ENCODE assay signal across 8 cellular contexts in genomic region chr11:124761301-124762021, GRCh38. TPM values are rescaled to one million over a fixed set of nuclear protein-coding genes. Genes with fewer than 3 reads are reported as not detected.
DNase-seq lines count a peak whose midpoint lies in the region; ATAC-seq, FAIRE-seq and TF ChIP-seq lines count a peak whose summit lies in the region.

No MANE protein-coding gene starts in this region.

- peaks cover 9 to 57% of the 10 kb centered on the region in 2 donors for H3K4me1 ChIP-seq in left lung
- H3K4me1 ChIP-seq in tibial nerve: peaks cover 0 to 52% (median 33%) of the 10 kb centered on the region in 4 donors

- no peak overlapping the region for H3K27ac Mint-ChIP-seq in activated CD4-positive, alpha-beta T cell treated with anti-CD3 and anti-CD28 coated beads, Interleukin-2, amount 10 ng/mL, durations not matched to agents 7 days and 5 days
- no peak overlapping the region for H3K27ac Mint-ChIP-seq in activated T-helper 1 cell treated with anti-CD3 and anti-CD28 coated beads, Interleukin-12 subunit alpha, Interleukin-12 subunit beta, Interleukin-2, Interleukin-4 antibody, amounts not matched to agents 30 ng/mL and 10 ng/mL and 1 ng/mL, durations not matched to agents 14 hours and 24 hours and 36 hours

- H3K27ac ChIP-seq in left lung (peak overlapping the region; percentile 86 to 89), tibial nerve (peak overlapping the region; percentile 46 to 79 (median 62))

- H3K27me3 ChIP-seq in left lung: peaks cover 33 to 65% of the 10 kb centered on the region in 2 donors
- peaks cover 0 to 71% of the 10 kb centered on the region in 2 donors for H3K27me3 ChIP-seq in tibial nerve

- WGBS in tibial nerve, 2 donors: 16 to 22% methylated on average over 18 to 20 of the region's 21 CpGs

- peaks cover 23% of the 10 kb centered on the region for H3K4me1 Mint-ChIP-seq in activated CD4-positive, alpha-beta T cell treated with anti-CD3 and anti-CD28 coated beads, Interleukin-2, amount 10 ng/mL, durations not matched to agents 7 days and 5 days
- H3K4me1 Mint-ChIP-seq in activated T-helper 1 cell treated with anti-CD3 and anti-CD28 coated beads, Interleukin-12 subunit alpha, Interleukin-12 subunit beta, Interleukin-2, Interleukin-4 antibody, amounts not matched to agents 30 ng/mL and 10 ng/mL and 1 ng/mL, durations not matched to agents 14 hours and 24 hours and 36 hours (ENCODE audit: low read depth): peaks cover 19% of the 10 kb centered on the region

- no peak for TF ChIP-seq EP300 in tibial nerve (IDR thresholded peaks at IDR 0.05)

- POLR2A ChIA-PET in activated CD4-positive, alpha-beta T cell treated with anti-CD3 and anti-CD28 coated beads, Interleukin-2, amount 10 ng/mL, durations not matched to agents 7 days and 5 days (lab: Charles Lee): interaction anchor here (0.6 kb wide), 1 partner anchor 82 kb away, joined by 3 read pairs; no protein-coding TSS in a partner anchor

- FAIRE-seq in H54 (lab: Jason Lieb, UNC): no peak

- ATAC-seq in left lung (no peak), HG02970 (IDR thresholded peaks at IDR 0.05; ENCODE audit: low FRiP score, unreplicated experiment) (no peak)

- H3K4me3 Mint-ChIP-seq in activated CD4-positive, alpha-beta T cell treated with anti-CD3 and anti-CD28 coated beads, Interleukin-2, amount 10 ng/mL, durations not matched to agents 7 days and 5 days: peak overlapping the region; percentile 85
- H3K4me3 Mint-ChIP-seq in activated T-helper 1 cell treated with anti-CD3 and anti-CD28 coated beads, Interleukin-12 subunit alpha, Interleukin-12 subunit beta, Interleukin-2, Interleukin-4 antibody, amounts not matched to agents 30 ng/mL and 10 ng/mL and 1 ng/mL, durations not matched to agents 14 hours and 24 hours and 36 hours: peak overlapping the region; percentile 66

- H3K27me3 Mint-ChIP-seq in activated CD4-positive, alpha-beta T cell treated with anti-CD3 and anti-CD28 coated beads, Interleukin-2, amount 10 ng/mL, durations not matched to agents 7 days and 5 days: peaks cover 48% of the 10 kb centered on the region
- peaks cover 48% of the 10 kb centered on the region for H3K27me3 Mint-ChIP-seq in activated T-helper 1 cell treated with anti-CD3 and anti-CD28 coated beads, Interleukin-12 subunit alpha, Interleukin-12 subunit beta, Interleukin-2, Interleukin-4 antibody, amounts not matched to agents 30 ng/mL and 10 ng/mL and 1 ng/mL, durations not matched to agents 14 hours and 24 hours and 36 hours (ENCODE audit: insufficient read depth)

- H3K4me3 ChIP-seq in left lung (peak overlapping the region; percentile 64 to 66), tibial nerve (peak overlapping the region; percentile 20 to 55 (median 38))

- intact Hi-C loops in activated T-helper 1 cell treated with anti-CD3 and anti-CD28 coated beads, Interleukin-12 subunit alpha, Interleukin-12 subunit beta, Interleukin-2, Interleukin-4 antibody, amounts not matched to agents 30 ng/mL and 10 ng/mL and 1 ng/mL, durations not matched to agents 14 hours and 24 hours and 36 hours (cut with micrococcal nuclease): loop anchor here (2.0 kb wide), 1 partner anchor 139 kb away; the partner anchor contains the start of gene TBRG1
- intact Hi-C loops in left lung (cut with DNase I): loop anchor here in 1 of 2 donors (5.0 kb wide), 1 partner anchor 89 kb away; the partner anchor contains the start of genes SIAE and SPA17

- DNase-seq in activated CD4-positive, alpha-beta T cell treated with anti-CD3 and anti-CD28 coated beads, Interleukin-2, amount 10 ng/mL, durations not matched to agents 7 days and 5 days: no peak
- no peak for DNase-seq in activated CD4-positive, alpha-beta T cell treated with anti-CD3 and anti-CD28 coated beads for 48 hours
- DNase-seq in activated T-helper 1 cell treated with anti-CD3 and anti-CD28 coated beads, Interleukin-12 subunit alpha, Interleukin-12 subunit beta, Interleukin-2, Interleukin-4 antibody, amounts not matched to agents 30 ng/mL and 10 ng/mL and 1 ng/mL, durations not matched to agents 14 hours and 24 hours and 36 hours (ENCODE audit: low spot score): no peak
- DNase-seq in left lung (no peak), tibial nerve (ENCODE audit: low spot score in 2 of 2) (no peak), H54 (ENCODE audit: insufficient read length, low spot score) (no peak), superior temporal gyrus (ENCODE audit: extremely low spot score) (no peak)

- no peak for TF ChIP-seq POLR2A in tibial nerve (IDR thresholded peaks at IDR 0.05)
- no peak for TF ChIP-seq POLR2A in H54 (IDR thresholded peaks at IDR 0.05; ENCODE audit: low read depth, low read length)

- H3K9me3 ChIP-seq in left lung (no peaks in the 10 kb centered on the region), tibial nerve (no peaks in the 10 kb centered on the region)

- H3K36me3 Mint-ChIP-seq in activated CD4-positive, alpha-beta T cell treated with anti-CD3 and anti-CD28 coated beads, Interleukin-2, amount 10 ng/mL, durations not matched to agents 7 days and 5 days (ENCODE audit: low read depth): peaks cover 5% of the 10 kb centered on the region
- no peaks in the 10 kb centered on the region for H3K36me3 Mint-ChIP-seq in activated T-helper 1 cell treated with anti-CD3 and anti-CD28 coated beads, Interleukin-12 subunit alpha, Interleukin-12 subunit beta, Interleukin-2, Interleukin-4 antibody, amounts not matched to agents 30 ng/mL and 10 ng/mL and 1 ng/mL, durations not matched to agents 14 hours and 24 hours and 36 hours (ENCODE audit: low read depth)

- no peak for TF ChIP-seq CTCF in left lung (IDR thresholded peaks at IDR 0.05)
- TF ChIP-seq CTCF in tibial nerve (IDR thresholded peaks at IDR 0.05): no peak

- CTCF ChIA-PET in activated CD4-positive, alpha-beta T cell treated with anti-CD3 and anti-CD28 coated beads, Interleukin-2, amount 10 ng/mL, durations not matched to agents 7 days and 5 days (lab: Charles Lee): interaction anchor here (0.6 to 2.5 kb wide), 8 partner anchors 9 to 146 kb away, joined by 3 to 8 read pairs (median 4); partner anchors contain the start of genes SIAE and SPA17

- H3K9me3 Mint-ChIP-seq in activated CD4-positive, alpha-beta T cell treated with anti-CD3 and anti-CD28 coated beads, Interleukin-2, amount 10 ng/mL, durations not matched to agents 7 days and 5 days: no peaks in the 10 kb centered on the region
- no peaks in the 10 kb centered on the region for H3K9me3 Mint-ChIP-seq in activated T-helper 1 cell treated with anti-CD3 and anti-CD28 coated beads, Interleukin-12 subunit alpha, Interleukin-12 subunit beta, Interleukin-2, Interleukin-4 antibody, amounts not matched to agents 30 ng/mL and 10 ng/mL and 1 ng/mL, durations not matched to agents 14 hours and 24 hours and 36 hours

- H3K36me3 ChIP-seq in left lung: no peaks in the 10 kb centered on the region
- peaks cover 0 to 23% (median 0%) of the 10 kb centered on the region in 3 donors for H3K36me3 ChIP-seq in tibial nerve

RNA-seq across cellular contexts. Expression of gene ESAM, which starts 0.6 kb away (rescaled TPM):
- under 1 TPM; 0.19 to 0.45 TPM for total RNA-seq in activated CD4-positive, alpha-beta T cell treated with anti-CD3 and anti-CD28 coated beads, Interleukin-2, amount 10 ng/mL, durations not matched to agents 7 days and 5 days
- total RNA-seq in activated T-helper 1 cell treated with anti-CD3 and anti-CD28 coated beads, Interleukin-12 subunit alpha, Interleukin-12 subunit beta, Interleukin-2, Interleukin-4 antibody, amounts not matched to agents 30 ng/mL and 10 ng/mL and 1 ng/mL, durations not matched to agents 14 hours and 24 hours and 36 hours: 0.52 and 0.64 TPM in 2 replicates
- total RNA-seq in left lung: 100 to 1,000 TPM; 116 to 119 TPM
- total RNA-seq in tibial nerve: 10 to 100 TPM; 18.6 to 45.9 (median 33.0) TPM

RNA-seq across cellular contexts. Expression of gene VSIG2, which starts 9.4 kb away (rescaled TPM):
- under 1 TPM in 1 of 2 experiments, not detected in 1; 0.22 TPM for total RNA-seq in activated CD4-positive, alpha-beta T cell treated with anti-CD3 and anti-CD28 coated beads, Interleukin-2, amount 10 ng/mL, durations not matched to agents 7 days and 5 days
- not detected in 2 replicates for total RNA-seq in activated T-helper 1 cell treated with anti-CD3 and anti-CD28 coated beads, Interleukin-12 subunit alpha, Interleukin-12 subunit beta, Interleukin-2, Interleukin-4 antibody, amounts not matched to agents 30 ng/mL and 10 ng/mL and 1 ng/mL, durations not matched to agents 14 hours and 24 hours and 36 hours
- total RNA-seq in left lung (10 to 100 TPM; 16.0 to 35.6 TPM), tibial nerve (1 to 10 TPM in 2 of 4 donors, not detected in 2; 1.5 to 2.4 TPM)

RNA-seq across cellular contexts. Expression of gene NRGN, which starts 21.7 kb away (rescaled TPM):
- 10 to 100 TPM in 1 of 2 experiments, 1 to 10 TPM in 1; 8.9 to 11.6 TPM for total RNA-seq in activated CD4-positive, alpha-beta T cell treated with anti-CD3 and anti-CD28 coated beads, Interleukin-2, amount 10 ng/mL, durations not matched to agents 7 days and 5 days
- total RNA-seq in activated T-helper 1 cell treated with anti-CD3 and anti-CD28 coated beads, Interleukin-12 subunit alpha, Interleukin-12 subunit beta, Interleukin-2, Interleukin-4 antibody, amounts not matched to agents 30 ng/mL and 10 ng/mL and 1 ng/mL, durations not matched to agents 14 hours and 24 hours and 36 hours: 3.9 and 6.1 TPM in 2 replicates
- total RNA-seq in left lung (10 to 100 TPM; 50.5 to 62.1 TPM), tibial nerve (1 to 10 TPM in 3 of 4 donors, not detected in 1; 1.4 to 3.1 (median 2.4) TPM)

RNA-seq across cellular contexts. Expression of gene MSANTD2, which starts 38.7 kb away (rescaled TPM):
- 10 to 100 TPM in 1 of 2 experiments, 1 to 10 TPM in 1; 9.5 to 10.5 TPM for total RNA-seq in activated CD4-positive, alpha-beta T cell treated with anti-CD3 and anti-CD28 coated beads, Interleukin-2, amount 10 ng/mL, durations not matched to agents 7 days and 5 days
- total RNA-seq in activated T-helper 1 cell treated with anti-CD3 and anti-CD28 coated beads, Interleukin-12 subunit alpha, Interleukin-12 subunit beta, Interleukin-2, Interleukin-4 antibody, amounts not matched to agents 30 ng/mL and 10 ng/mL and 1 ng/mL, durations not matched to agents 14 hours and 24 hours and 36 hours: 8.9 and 9.7 TPM in 2 replicates
- total RNA-seq in left lung: 10 to 100 TPM in 1 of 2 donors, 1 to 10 TPM in 1; 9.4 to 12.2 TPM
- 10 to 100 TPM; 19.8 to 32.8 (median 23.5) TPM for total RNA-seq in tibial nerve

Comparison
In these comparisons a context has a peak if more than half of its experiments do, and no peak if none do; other contexts are left out.
1. RNA of gene ESAM, which starts 0.6 kb away (total RNA-seq): 116 to 119 TPM in left lung and 18.6 to 45.9 TPM in tibial nerve; 0.52 to 0.64 TPM in activated T-helper 1 cell treated with anti-CD3 and anti-CD28 coated beads, Interleukin-12 subunit alpha, Interleukin-12 subunit beta, Interleukin-2, Interleukin-4 antibody, amounts not matched to agents 30 ng/mL and 10 ng/mL and 1 ng/mL, durations not matched to agents 14 hours and 24 hours and 36 hours and 0.19 to 0.45 TPM in activated CD4-positive, alpha-beta T cell treated with anti-CD3 and anti-CD28 coated beads, Interleukin-2, amount 10 ng/mL, durations not matched to agents 7 days and 5 days; every median in the first group is over 10 times any median in the second.
2. RNA of gene VSIG2, which starts 9.4 kb away (total RNA-seq): 16.0 to 35.6 TPM in left lung; 1.5 to 2.4 TPM in tibial nerve, 0.22 TPM in activated CD4-positive, alpha-beta T cell treated with anti-CD3 and anti-CD28 coated beads, Interleukin-2, amount 10 ng/mL, durations not matched to agents 7 days and 5 days and not detected in activated T-helper 1 cell treated with anti-CD3 and anti-CD28 coated beads, Interleukin-12 subunit alpha, Interleukin-12 subunit beta, Interleukin-2, Interleukin-4 antibody, amounts not matched to agents 30 ng/mL and 10 ng/mL and 1 ng/mL, durations not matched to agents 14 hours and 24 hours and 36 hours; every median in the first group is over 4 times any median in the second.